13 cellular contexts compared by ENCODE assay signal in genomic region chr19:21143428-21143827, GRCh38. TPM values are rescaled to one million over a fixed set of nuclear protein-coding genes. Genes with fewer than 3 reads are reported as not detected.
A peak's percentile ranks its signal among the peaks of the same experiment; 100 is the strongest.
DNase-seq lines count a peak whose midpoint lies in the region; ATAC-seq, FAIRE-seq and TF ChIP-seq lines count a peak whose summit lies in the region.
"Had no signal": no experiment of that assay in that cellular context is flagged by ENCODE, and none has a peak within 500 bp of the region (broad histone marks: within the 10 kb centered on the region; RNA-seq: fewer than 3 reads in every experiment).

No MANE protein-coding gene starts in this region.

- H3K4me1 ChIP-seq in breast epithelium (peaks cover 0 to 6% of the 10 kb centered on the region in 2 donors), keratinocyte (ENCODE audit: control insufficient read depth, extremely low read depth, insufficient read depth, low read length) (peaks cover 11% of the 10 kb centered on the region), testis (no peaks in the 10 kb centered on the region), kidney (ENCODE audit: control insufficient read depth in 1 of 2, insufficient read depth in 1 of 2, low read depth in 1 of 2, low read length in 2 of 2) (no peaks in the 10 kb centered on the region)

- no peak for DNase-seq in MCF 10A (ENCODE audit: unreplicated experiment)
- DNase-seq in breast epithelium (ENCODE audit: low spot score in 2 of 2), result no peak
- DNase-seq in keratinocyte (ENCODE audit: low read depth, low spot score), result no peak
- no peak for DNase-seq in testis
- no peak for DNase-seq in stimulated activated naive CD4-positive, alpha-beta T cell (lab: John Stamatoyannopoulos, UW)
- no peak for DNase-seq in kidney
- DNase-seq: IMR-90; NCI-H2029 treated with DMSO at 0.1 percent for 48 hours; stimulated activated CD4-positive, alpha-beta T cell treated with anti-CD3 and anti-CD28 coated beads, Interleukin-2, amount 100 ng/mL, for 24 hours had no signal

- H3K27ac ChIP-seq in breast epithelium, result no peak overlapping the region
- H3K27ac ChIP-seq in keratinocyte (ENCODE audit: control insufficient read depth, insufficient read depth, low read length), result peak overlapping the region; percentile 89
- peak overlapping the region; percentile 84 to 87 for H3K27ac ChIP-seq in testis
- H3K27ac ChIP-seq in kidney (ENCODE audit: low read depth in 2 of 2, low read length in 2 of 2), result no peak overlapping the region

- H3K9me3 ChIP-seq in breast epithelium (no peaks in the 10 kb centered on the region), keratinocyte (ENCODE audit: control insufficient read depth, low read depth, low read length) (no peaks in the 10 kb centered on the region), testis (no peaks in the 10 kb centered on the region), kidney (ENCODE audit: control insufficient read depth in 1 of 2, low read length in 2 of 2) (no peaks in the 10 kb centered on the region)
- H3K9me3 ChIP-seq: adrenal gland had no signal

- no peaks in the 10 kb centered on the region for H3K27me3 ChIP-seq in breast epithelium
- no peaks in the 10 kb centered on the region for H3K27me3 ChIP-seq in keratinocyte (ENCODE audit: control insufficient read depth, extremely low read depth, insufficient read depth, low read length)
- H3K27me3 ChIP-seq in testis, result no peaks in the 10 kb centered on the region
- H3K27me3 ChIP-seq: adrenal gland had no signal

- no peaks in the 10 kb centered on the region for H3K9me3 Mint-ChIP-seq in MCF 10A (ENCODE audit: unreplicated experiment)
- H3K9me3 Mint-ChIP-seq in activated T-helper 17 cell treated with anti-CD3 and anti-CD28 coated beads, Interleukin-2, amount 50 U/mL, for 72 hours, result no peaks in the 10 kb centered on the region

- POLR2A ChIA-PET in MCF 10A (lab: Yijun Ruan, JAX), result interaction anchor here (0.6 to 3.7 kb wide), 12 partner anchors 14 to 1368 kb away, joined by 3 to 72 read pairs (median 4); partner anchors contain the start of genes ZNF430, ZNF708, ZNF714 and ZNF85

- TSS peak; percentile 99 for BruUV-seq in MCF 10A (replicated peaks; lab: Mats Ljungman, UMichigan)

- 59 to 69% methylated on average over 5 of the region's 5 CpGs for WGBS in testis, 2 donors

- no peaks in the 10 kb centered on the region for H3K27me3 Mint-ChIP-seq in MCF 10A (ENCODE audit: insufficient read depth, unreplicated experiment)
- H3K27me3 Mint-ChIP-seq in activated T-helper 17 cell treated with anti-CD3 and anti-CD28 coated beads, Interleukin-2, amount 50 U/mL, for 72 hours, result no peaks in the 10 kb centered on the region

- H3K4me3 ChIP-seq in breast epithelium, result no peak overlapping the region
- peak overlapping the region; percentile 7 to 88 (median 63) for H3K4me3 ChIP-seq in keratinocyte (ENCODE audit: control insufficient read depth in 2 of 3, extremely low read depth in 1 of 3, insufficient read depth in 2 of 3, low read depth in 1 of 3, low read length in 3 of 3)
- peak overlapping the region in 1 of 2 donors; percentile 84 for H3K4me3 ChIP-seq in testis
- no peak overlapping the region for H3K4me3 ChIP-seq in kidney (ENCODE audit: low read length in 2 of 2)

- FAIRE-seq in keratinocyte (lab: Jason Lieb, UNC) (no peak), kidney (lab: Jason Lieb, UNC) (no peak)
- FAIRE-seq: RCC 7860 had no signal

- H3K4me3 Mint-ChIP-seq in MCF 10A (ENCODE audit: unreplicated experiment), result peak overlapping the region; percentile 92
- peak overlapping the region; percentile 96 for H3K4me3 Mint-ChIP-seq in activated T-helper 17 cell treated with anti-CD3 and anti-CD28 coated beads, Interleukin-2, amount 50 U/mL, for 72 hours

- H2AFZ ChIP-seq in keratinocyte (ENCODE audit: control insufficient read depth, low read length), result no peak overlapping the region

- no peaks in the 10 kb centered on the region for H4K20me1 ChIP-seq in keratinocyte (ENCODE audit: control insufficient read depth, extremely low read depth, insufficient read depth, low read length)

- H3K9me1 ChIP-seq in keratinocyte (ENCODE audit: control insufficient read depth, extremely low read depth, insufficient read depth, low read length), result no peaks in the 10 kb centered on the region

- H3K36me3 ChIP-seq in breast epithelium (no peaks in the 10 kb centered on the region), keratinocyte (ENCODE audit: control insufficient read depth in 2 of 2, extremely low read depth in 1 of 2, insufficient read depth in 2 of 2, low read length in 2 of 2) (peaks cover 5% of the 10 kb centered on the region in 2 experiments), testis (ENCODE audit: low read depth, missing control alignments) (no peaks in the 10 kb centered on the region), kidney (ENCODE audit: control insufficient read depth in 1 of 2, insufficient read depth in 2 of 2, low read length in 2 of 2) (no peaks in the 10 kb centered on the region)

- intact Hi-C loops in MCF 10A (cut with micrococcal nuclease) (loop anchor here (2.0 to 5.0 kb wide), 3 partner anchors 61 to 184 kb away; partner anchors contain the start of genes ZNF708 and ZNF714), breast epithelium (cut with DNase I; ENCODE audit: low total_unique reads) (no loop called here), testis (cut with DNase I; ENCODE audit: low total_unique reads) (no loop called here), kidney (cut with DNase I) (no loop called here)

- CTCF ChIA-PET in MCF 10A (lab: Yijun Ruan, JAX), result interaction anchor here (0.7 kb wide), 2 partner anchors 171 to 549 kb away, joined by 3 to 5 read pairs; no protein-coding TSS in a partner anchor

- peak overlapping the region; percentile 97 for H3K27ac Mint-ChIP-seq in MCF 10A (ENCODE audit: low read depth, unreplicated experiment)
- H3K27ac Mint-ChIP-seq in activated T-helper 17 cell treated with anti-CD3 and anti-CD28 coated beads, Interleukin-2, amount 50 U/mL, for 72 hours, result peak overlapping the region; percentile 97

- H3K79me2 ChIP-seq in keratinocyte (ENCODE audit: control insufficient read depth, insufficient read depth, low read length), result peaks cover 18% of the 10 kb centered on the region

- TF ChIP-seq POLR2A in breast epithelium (IDR thresholded peaks at IDR 0.05) (no peak), testis (IDR thresholded peaks at IDR 0.05) (no peak)

- peaks cover 16% of the 10 kb centered on the region for H3K4me1 Mint-ChIP-seq in MCF 10A (ENCODE audit: insufficient read depth, unreplicated experiment)
- H3K4me1 Mint-ChIP-seq in activated T-helper 17 cell treated with anti-CD3 and anti-CD28 coated beads, Interleukin-2, amount 50 U/mL, for 72 hours, result peaks cover 20% of the 10 kb centered on the region

- no peak for ATAC-seq in activated T-helper 17 cell treated with anti-CD3 and anti-CD28 coated beads, Interleukin-2, amount 50 U/mL, for 72 hours (replicated peaks)
- ATAC-seq in HG03469 (IDR thresholded peaks at IDR 0.05; ENCODE audit: unreplicated experiment), result no peak

- dilution Hi-C loops in keratinocyte (cut with MboI; ENCODE audit: extremely low pct_ligation_motif_present, low sequenced_read_pairs), result no loop called here

- H3K4me2 ChIP-seq in keratinocyte (ENCODE audit: control insufficient read depth, extremely low read depth, insufficient read depth, low read depth, low read length), result peak overlapping the region; percentile 75

- TF ChIP-seq CTCF in MCF 10A (IDR thresholded peaks at IDR 0.05; ENCODE audit: unreplicated experiment), result no peak
- TF ChIP-seq CTCF in breast epithelium (IDR thresholded peaks at IDR 0.05), result no peak
- TF ChIP-seq CTCF in keratinocyte (optimal IDR thresholded peaks at IDR 0.05 in 1 of 3, IDR thresholded peaks at IDR 0.05 in 1 of 3, conservative IDR thresholded peaks at IDR 0.05 in 1 of 3; ENCODE audit: extremely low read depth in 1 of 3, insufficient read depth in 2 of 3, low read length in 3 of 3), result no peak
- TF ChIP-seq CTCF in testis (IDR thresholded peaks at IDR 0.05), result no peak
- no peak for TF ChIP-seq CTCF in kidney (IDR thresholded peaks at IDR 0.05; ENCODE audit: borderline replicate concordance, extremely low read depth, insufficient read depth)

- peaks cover 49% of the 10 kb centered on the region for H3K36me3 Mint-ChIP-seq in MCF 10A (ENCODE audit: insufficient read depth, unreplicated experiment)
- peaks cover 54% of the 10 kb centered on the region for H3K36me3 Mint-ChIP-seq in activated T-helper 17 cell treated with anti-CD3 and anti-CD28 coated beads, Interleukin-2, amount 50 U/mL, for 72 hours (ENCODE audit: low read depth)

- H3K9ac ChIP-seq in keratinocyte (ENCODE audit: control insufficient read depth, extremely low read depth, insufficient read depth, low read length), result peak overlapping the region; percentile 52
- H3K9ac ChIP-seq in kidney (ENCODE audit: low read length in 2 of 2), result no peak overlapping the region

RNA-seq across cellular contexts. Expression of gene ZNF431, which starts 1.6 kb away (rescaled TPM):
- total RNA-seq in MCF 10A (2022), result 17.2 and 22.1 TPM in 2 replicates
- 10 to 100 TPM; 11.1 to 28.1 (median 11.8) TPM for total RNA-seq in breast epithelium
- 10 to 100 TPM; 20.9 to 24.5 TPM for total RNA-seq in activated T-helper 17 cell treated with anti-CD3 and anti-CD28 coated beads, Interleukin-2, amount 50 U/mL, for 72 hours
- 7.9 to 16.6 TPM (median 15.7 TPM) in 3 replicates for polyA plus RNA-seq in keratinocyte
- 13.1 TPM for polyA plus RNA-seq in keratinocyte (2011; ENCODE audit: low read depth)
- polyA plus RNA-seq in keratinocyte (2011; cell fraction: cytosol; rRNA removed), result 3.1 and 8.0 TPM in 2 replicates
- polyA plus RNA-seq in keratinocyte (2011; cell fraction: nucleus; rRNA removed), result 31.2 and 36.9 TPM in 2 replicates
- 7.6 and 28.3 TPM in 2 replicates for polyA plus RNA-seq in keratinocyte (2012; ENCODE audit: low replicate concordance)
- 16.3 to 19.5 TPM (median 18.2 TPM) in 3 replicates for polyA minus RNA-seq in keratinocyte
- 6.7 TPM for polyA minus RNA-seq in keratinocyte (2011; cell fraction: cytosol; rRNA and poly(A)+ RNA removed)
- 33.0 and 48.2 TPM in 2 replicates for polyA minus RNA-seq in keratinocyte (2011; cell fraction: nucleus; rRNA and poly(A)+ RNA removed)
- total RNA-seq in testis, result 10 to 100 TPM; 49.4 to 50.0 TPM
- polyA plus RNA-seq in testis (ENCODE audit: insufficient read depth, low read depth, low replicate concordance), result 12.8 TPM
- 17.2 TPM for total RNA-seq in kidney
- 4.2 TPM for polyA plus RNA-seq in kidney (ENCODE audit: insufficient read depth, low read depth, low replicate concordance)

Comparison
In these comparisons a context has a peak if more than half of its experiments do, and no peak if none do; other contexts are left out.
1. H3K27ac ChIP-seq: peak in keratinocyte (single experiment) and testis (2 of 2); none in breast epithelium (0 of 2) and kidney (0 of 2).
2. H3K4me3 ChIP-seq: peak in keratinocyte (3 of 3); none in breast epithelium (0 of 3) and kidney (0 of 2).